Comparison of ENCODE assay signal across 8 cellular contexts in the genomic region with DNA sequence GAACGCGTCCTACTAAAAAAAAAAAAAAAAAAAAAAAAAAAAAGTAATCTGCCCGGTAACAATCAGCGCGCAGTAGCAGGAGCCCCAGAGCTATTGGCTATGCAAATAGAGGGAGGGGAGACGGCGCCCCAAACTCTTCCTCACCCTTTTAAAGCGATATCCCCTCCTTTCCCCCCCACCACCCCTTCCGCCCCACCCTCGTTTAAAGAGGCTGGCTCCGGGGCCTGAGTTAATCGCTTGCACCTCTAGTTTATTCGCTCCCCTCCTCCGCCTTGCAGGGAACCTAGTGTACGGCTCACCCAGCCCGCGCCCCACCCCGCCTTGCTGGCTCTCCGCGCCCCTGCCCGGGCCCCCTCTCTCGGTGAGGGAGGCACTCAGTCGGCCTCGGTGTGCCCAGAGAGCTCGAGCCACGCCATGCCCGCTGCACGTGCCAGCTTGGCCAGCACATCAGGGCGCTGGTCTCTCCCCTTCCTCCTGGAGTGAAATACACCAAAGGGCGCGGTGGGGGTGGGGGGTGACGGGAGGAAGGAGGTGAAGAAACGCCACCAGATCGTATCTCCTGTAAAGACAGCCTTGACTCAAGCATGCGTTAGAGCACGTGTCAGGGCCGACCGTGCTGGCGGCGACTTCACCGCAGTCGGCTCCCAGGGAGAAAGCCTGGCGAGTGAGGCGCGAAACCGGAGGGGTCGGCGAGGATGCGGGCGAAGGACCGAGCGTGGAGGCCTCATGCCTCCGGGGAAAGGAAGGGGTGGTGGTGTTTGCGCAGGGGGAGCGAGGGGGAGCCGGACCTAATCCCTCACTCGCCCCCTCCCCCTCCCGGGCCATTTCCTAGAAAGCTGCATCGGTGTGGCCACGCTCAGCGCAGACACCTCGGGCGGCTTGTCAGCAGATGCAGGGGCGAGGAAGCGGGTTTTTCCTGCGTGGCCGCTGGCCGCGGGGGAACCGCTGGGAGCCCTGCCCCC. TPM values are rescaled to one million over a fixed set of nuclear protein-coding genes. Genes with fewer than 3 reads are reported as not detected.
DNase-seq lines count a peak whose midpoint lies in the region; ATAC-seq and TF ChIP-seq lines count a peak whose summit lies in the region.

No MANE protein-coding gene starts in this region.

- H3K27ac ChIP-seq in fibroblast of lung (ENCODE audit: insufficient read depth, low read length) (no peak overlapping the region), neural cell (ENCODE audit: low read length) (peak overlapping the region; percentile 37)

- no peaks in the 10 kb centered on the region for H3K9me3 ChIP-seq in fibroblast of lung (ENCODE audit: control insufficient read depth, insufficient read depth, low read depth, low read length)
- H3K9me3 ChIP-seq in neural cell (ENCODE audit: low read length): no peaks in the 10 kb centered on the region

- H2AFZ ChIP-seq in fibroblast of lung (ENCODE audit: low read length) (no peak overlapping the region), neural cell (ENCODE audit: low read depth, low read length) (no peak overlapping the region)

- TF ChIP-seq CTCF in GM12875 (IDR thresholded peaks at IDR 0.05; ENCODE audit: borderline replicate concordance, insufficient read depth, low read depth, low read length) (no peak), HFFc6 (IDR thresholded peaks at IDR 0.05) (no peak), fibroblast of lung (conservative IDR thresholded peaks at IDR 0.05 in 1 of 2, IDR thresholded peaks at IDR 0.05 in 1 of 2; ENCODE audit: low read depth in 1 of 2, low read length in 2 of 2) (no peak), neural cell (IDR thresholded peaks at IDR 0.05; ENCODE audit: poor library complexity, severe bottlenecking) (no peak)

- H3K9me3 Mint-ChIP-seq in HFFc6: no peaks in the 10 kb centered on the region

- no peak for TF ChIP-seq RAD21 in neural cell (conservative IDR thresholded peaks at IDR 0.05)

- peak overlapping the region; percentile 77; the same call in 1 of the 2 replicates for H3K4me3 Mint-ChIP-seq in HFFc6

- H3K4me1 Mint-ChIP-seq in HFFc6 (ENCODE audit: low read depth): peaks cover 41% of the 10 kb centered on the region

- no peak overlapping the region for H3K9ac ChIP-seq in fibroblast of lung (ENCODE audit: insufficient read depth, low read length)
- peak overlapping the region; percentile 82 for H3K9ac ChIP-seq in neural cell (ENCODE audit: low read length)

- ATAC-seq in stimulated activated naive CD8-positive, alpha-beta T cell treated with anti-CD3 and anti-CD28 coated beads, Interleukin-15, Interleukin-2, amounts not matched to agents 100 U/mL and 50 U/mL, for 24 hours: peak; percentile 57

- peaks cover 71% of the 10 kb centered on the region for H3K27me3 Mint-ChIP-seq in HFFc6 (ENCODE audit: insufficient read depth)

- no peaks in the 10 kb centered on the region for H3K79me2 ChIP-seq in fibroblast of lung (ENCODE audit: control insufficient read depth, insufficient read depth, low read length)
- H3K79me2 ChIP-seq in neural cell (replicated peaks; ENCODE audit: insufficient read depth, low read length): peaks cover 31% of the 10 kb centered on the region

- DNase-seq in HFFc6 (no peak), NCI-H82 treated with DMSO at 0.1 percent for 48 hours (lab: John Stamatoyannopoulos, UW; ENCODE audit: unreplicated experiment) (peak; percentile 68), activated T-helper 1 cell treated with Interleukin-2 at 50 U/mL for 16 hours (ENCODE audit: low read depth) (peak; percentile 79), fibroblast of lung (ENCODE audit: low read depth in 2 of 2) (peak; percentile 47 to 86), COLO829 (ENCODE audit: low spot score) (no peak)
- DNase-seq in stimulated activated naive CD8-positive, alpha-beta T cell treated with anti-CD3 and anti-CD28 coated beads, Interleukin-15, Interleukin-2, amounts not matched to agents 100 U/mL and 50 U/mL, for 24 hours: peak; percentile 86

- H3K36me3 ChIP-seq in fibroblast of lung (ENCODE audit: control insufficient read depth, insufficient read depth, low read length): no peaks in the 10 kb centered on the region
- no peaks in the 10 kb centered on the region for H3K36me3 ChIP-seq in neural cell (ENCODE audit: insufficient read depth, low read length)

- H3F3A ChIP-seq in neural cell (ENCODE audit: insufficient read depth, low read length, poor library complexity, severe bottlenecking): peaks cover 6% of the 10 kb centered on the region

- H3K27ac Mint-ChIP-seq in HFFc6: no peak overlapping the region

- H3K4me3 ChIP-seq in GM12875 (ENCODE audit: low read depth, low read length) (peak overlapping the region; percentile 55), fibroblast of lung (replicated peaks in 1 of 4; ENCODE audit: control extremely low read depth in 1 of 4, insufficient read depth in 1 of 4, low read depth in 3 of 4, low read length in 4 of 4) (peak overlapping the region in 2 of 4 experiments; percentile 41 to 63), neural cell (ENCODE audit: low read length) (peak overlapping the region; percentile 90)

- H4K20me1 ChIP-seq in fibroblast of lung (ENCODE audit: control insufficient read depth, extremely low read depth, insufficient read depth, low read length): no peaks in the 10 kb centered on the region
- H4K20me1 ChIP-seq in neural cell (ENCODE audit: insufficient read depth): no peaks in the 10 kb centered on the region

- H3K27me3 ChIP-seq in fibroblast of lung (ENCODE audit: control insufficient read depth, insufficient read depth, low read length): peaks cover 75% of the 10 kb centered on the region
- H3K27me3 ChIP-seq in neural cell (ENCODE audit: insufficient read depth, low read depth, low read length): peaks cover 83% of the 10 kb centered on the region

- H3K4me1 ChIP-seq in fibroblast of lung (ENCODE audit: control insufficient read depth, extremely low read depth, insufficient read depth, low read length): peaks cover 2% of the 10 kb centered on the region

- H3K4me2 ChIP-seq in fibroblast of lung (ENCODE audit: extremely low read depth, insufficient read depth, low read length) (no peak overlapping the region), neural cell (ENCODE audit: low read length) (peak overlapping the region; percentile 96)

- no peak for TF ChIP-seq EP300 in neural cell (conservative IDR thresholded peaks at IDR 0.05; ENCODE audit: poor library complexity, severe bottlenecking)

- no peaks in the 10 kb centered on the region for H3K9me2 ChIP-seq in neural cell (ENCODE audit: insufficient read depth, low read length)

- H3K36me3 Mint-ChIP-seq in HFFc6 (ENCODE audit: low read depth): no peaks in the 10 kb centered on the region

TF ChIP-seq in neural cell, 6 proteins besides CTCF, POLR2A, EP300 and RAD21:
- TF ChIP-seq POLR2AphosphoS5 (IDR thresholded peaks at IDR 0.05) (no peak), MXI1 (conservative IDR thresholded peaks at IDR 0.05; ENCODE audit: poor library complexity, severe bottlenecking) (peak; percentile 81)

RNA-seq across cellular contexts. Expression of a gene that starts 1.3 kb away (rescaled TPM):
- 10 to 100 TPM in 4 of 6 experiments, 1 to 10 TPM in 2; 5.7 to 27.2 (median 24.5) TPM for total RNA-seq in HFFc6 (2021; fragmentation: NEBNext Ultra II Directional; extraction: Animal tissue kit (Norgen Biotek cat#: 25700))
- total RNA-seq in fibroblast of lung: 35.2 and 37.3 TPM in 2 replicates
- 7.0 and 9.7 TPM in 2 replicates for polyA plus RNA-seq in fibroblast of lung
- 2.6 and 3.4 TPM in 2 replicates for polyA plus RNA-seq in fibroblast of lung (2012)
- 38.1 and 55.2 TPM in 2 replicates for polyA minus RNA-seq in fibroblast of lung (ENCODE audit: low replicate concordance)
- 13.7 and 16.9 TPM in 2 replicates for polyA plus RNA-seq in neural cell
- polyA minus RNA-seq in neural cell: 36.7 and 39.2 TPM in 2 replicates

RNA-seq across cellular contexts. Expression of a gene that starts 48.7 kb away (rescaled TPM):
- total RNA-seq in HFFc6 (2021; fragmentation: NEBNext Ultra II Directional; extraction: Animal tissue kit (Norgen Biotek cat#: 25700)): 10 to 100 TPM; 29.9 to 51.8 (median 41.8) TPM
- 12.3 and 19.5 TPM in 2 replicates for total RNA-seq in fibroblast of lung
- polyA plus RNA-seq in fibroblast of lung (15.3 and 20.7 TPM in 2 replicates), neural cell (9.0 and 10.0 TPM in 2 replicates)
- 17.5 and 22.8 TPM in 2 replicates for polyA plus RNA-seq in fibroblast of lung (2012)
- polyA minus RNA-seq in fibroblast of lung (ENCODE audit: low replicate concordance) (0.37 TPM in 1 of 2 replicates, not detected in the other), neural cell (8.3 and 9.5 TPM in 2 replicates)

Comparison
In these comparisons a context has a peak if more than half of its experiments do, and no peak if none do; other contexts are left out.
1. DNase-seq: peak in NCI-H82 treated with DMSO at 0.1 percent for 48 hours (single experiment), activated T-helper 1 cell treated with Interleukin-2 at 50 U/mL for 16 hours (single experiment), fibroblast of lung (2 of 2) and stimulated activated naive CD8-positive, alpha-beta T cell treated with anti-CD3 and anti-CD28 coated beads, Interleukin-15, Interleukin-2, amounts not matched to agents 100 U/mL and 50 U/mL, for 24 hours (single experiment); none in HFFc6 (single experiment) and COLO829 (single experiment).